In genomic region chr3:129104498-129105079, GRCh38 we compare ENCODE assay signal across 1 cellular context.
TF ChIP-seq lines count a peak whose summit lies in the region.

No MANE protein-coding gene starts in this region.

TF ChIP-seq in K562, 482 proteins besides CTCF, POLR2A, EP300 and RAD21:
- no peak for TF ChIP-seq ZNF398 (CRISPR knock-in tag; IDR thresholded peaks at IDR 0.05)
- no peak for TF ChIP-seq SETDB1 (IDR thresholded peaks at IDR 0.05; ENCODE audit: low read length)
- 0 out of 4 replicates have a peak, but pooled peaks of 1 of the 2 experiments have one; percentile 27 for TF ChIP-seq UBTF (IDR thresholded peaks at IDR 0.05; ENCODE audit: borderline replicate concordance in 1 of 2, low read depth in 2 of 2, low read length in 2 of 2)
- TF ChIP-seq RBM22 (IDR thresholded peaks at IDR 0.05; ENCODE audit: low read depth, low read length, poor library complexity, severe bottlenecking): no peak
- TF ChIP-seq TCF3 (CRISPR knock-in tag; IDR thresholded peaks at IDR 0.05): peak; percentile 48
- TF ChIP-seq FOXA3 (CRISPR knock-in tag; conservative IDR thresholded peaks at IDR 0.05 in 1 of 2, IDR thresholded peaks at IDR 0.05 in 1 of 2): no peak
- no peak for TF ChIP-seq ELK1 (CRISPR knock-in tag; IDR thresholded peaks at IDR 0.05)
- peak in 1 of 2 experiments; percentile 13; a peak in 1 of 4 replicates for TF ChIP-seq RCOR1 (IDR thresholded peaks at IDR 0.05; ENCODE audit: borderline replicate concordance in 1 of 2, low read depth in 2 of 2, low read length in 2 of 2)
- no peak for TF ChIP-seq GTF2E2 (tag; IDR thresholded peaks at IDR 0.05)
- TF ChIP-seq ATF3 (IDR thresholded peaks at IDR 0.05): no peak
- TF ChIP-seq ATF3 (CRISPR knock-in tag; conservative IDR thresholded peaks at IDR 0.05): no peak
- TF ChIP-seq ZNF76 (CRISPR knock-in tag; IDR thresholded peaks at IDR 0.05; ENCODE audit: borderline replicate concordance): no peak
- no peak for TF ChIP-seq ESRRB (CRISPR knock-in tag; IDR thresholded peaks at IDR 0.05; ENCODE audit: borderline replicate concordance)
- no peak for TF ChIP-seq RAD51 (IDR thresholded peaks at IDR 0.05; ENCODE audit: borderline replicate concordance, low read depth)
- no peak for TF ChIP-seq MAX (CRISPR knock-in tag; IDR thresholded peaks at IDR 0.05)
- no peak for TF ChIP-seq RBM34 (IDR thresholded peaks at IDR 0.05; ENCODE audit: borderline replicate concordance, insufficient read depth, low read length)
- 0 out of 2 replicates have a peak, but pooled peaks have one; percentile 22 for TF ChIP-seq CXXC5 (CRISPR knock-in tag; IDR thresholded peaks at IDR 0.05)
- TF ChIP-seq JUND (IDR thresholded peaks at IDR 0.05; ENCODE audit: borderline replicate concordance, low read depth, low read length): no peak
- TF ChIP-seq JUND (tag; IDR thresholded peaks at IDR 0.05; ENCODE audit: borderline replicate concordance, low read depth, low read length): 0 out of 3 replicates have a peak, but pooled peaks have one; percentile 14
- TF ChIP-seq PPARD (CRISPR knock-in tag; IDR thresholded peaks at IDR 0.05): no peak
- no peak for TF ChIP-seq SMAD2 (IDR thresholded peaks at IDR 0.05; ENCODE audit: low read depth, low read length)
- no peak for TF ChIP-seq TCF7 (IDR thresholded peaks at IDR 0.05; ENCODE audit: borderline replicate concordance)
- TF ChIP-seq FOS (IDR thresholded peaks at IDR 0.05; ENCODE audit: extremely low read depth, insufficient read length): no peak
- TF ChIP-seq POLR2B (IDR thresholded peaks at IDR 0.05; ENCODE audit: low read depth, partially characterized antibody): no peak
- no peak for TF ChIP-seq ILF3 (IDR thresholded peaks at IDR 0.05; ENCODE audit: borderline replicate concordance)
- TF ChIP-seq ZNF445 (CRISPR knock-in tag; IDR thresholded peaks at IDR 0.05; ENCODE audit: low read depth): no peak
- TF ChIP-seq CBFA2T3 (IDR thresholded peaks at IDR 0.05): peak; percentile 63
- TF ChIP-seq MLX (CRISPR knock-in tag; conservative IDR thresholded peaks at IDR 0.05): no peak
- no peak for TF ChIP-seq GATAD2B (IDR thresholded peaks at IDR 0.05; ENCODE audit: borderline replicate concordance)
- TF ChIP-seq BDP1 (IDR thresholded peaks at IDR 0.05; ENCODE audit: insufficient read depth, insufficient read length): no peak
- TF ChIP-seq EHMT2 (IDR thresholded peaks at IDR 0.05): no peak
- peak; percentile 44; the same call in 1 of the 2 replicates for TF ChIP-seq DPF2 (IDR thresholded peaks at IDR 0.05)
- no peak for TF ChIP-seq ZZZ3 (IDR thresholded peaks at IDR 0.05)
- TF ChIP-seq SREBF2 (CRISPR knock-in tag; IDR thresholded peaks at IDR 0.05): no peak
